Comparison of ENCODE assay signal across 8 cellular contexts in the genomic region with DNA sequence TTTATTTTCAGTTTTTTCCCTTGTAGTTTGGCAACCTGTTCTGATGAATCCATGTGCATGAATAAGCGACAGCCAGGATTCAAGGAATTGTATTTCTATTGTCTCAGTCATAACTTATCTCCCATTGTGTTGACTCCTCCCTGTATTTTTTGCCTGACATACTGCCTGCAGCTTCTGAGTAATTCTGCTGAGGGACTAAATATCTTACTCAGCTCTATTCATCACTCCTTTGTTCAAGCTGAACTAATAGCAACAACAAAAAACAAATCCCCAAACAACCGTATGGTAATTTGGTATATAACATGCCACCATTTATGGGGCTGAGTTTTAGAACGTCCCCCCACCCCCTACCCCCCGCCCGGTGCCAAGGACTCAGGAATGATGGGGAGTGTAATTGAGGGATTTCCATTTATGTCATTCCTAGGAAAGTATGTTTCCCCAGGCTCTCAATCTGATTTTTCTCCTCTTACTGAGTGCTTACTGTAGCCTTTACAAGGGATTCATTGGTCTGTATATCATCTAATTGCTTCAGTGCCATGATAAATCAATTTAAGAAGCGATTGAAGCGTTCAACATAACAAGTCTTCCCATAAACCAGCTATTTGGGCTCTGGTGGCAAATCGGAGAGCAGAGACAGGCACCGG. TPM values are rescaled to one million over a fixed set of nuclear protein-coding genes. Genes with fewer than 3 reads are reported as not detected.
DNase-seq lines count a peak whose midpoint lies in the region; ATAC-seq and TF ChIP-seq lines count a peak whose summit lies in the region.

No MANE protein-coding gene starts in this region.

- H3K4me3 ChIP-seq in Caco-2 (ENCODE audit: low read depth, low read length) (peak overlapping the region; percentile 54), choroid plexus epithelial cell (ENCODE audit: low read depth, low read length) (peak overlapping the region; percentile 61), muscle layer of duodenum (ENCODE audit: low read depth in 1 of 2, low read length in 2 of 2) (peak overlapping the region; percentile 68)

- H3K27ac Mint-ChIP-seq in Caco-2 (ENCODE audit: unreplicated experiment), result peak overlapping the region; percentile 68

- H3K27ac ChIP-seq in muscle layer of duodenum (ENCODE audit: low read length), result peak overlapping the region; percentile 79

- H3K4me3 Mint-ChIP-seq in Caco-2 (ENCODE audit: unreplicated experiment), result peak overlapping the region; percentile 75

- H3K9me3 ChIP-seq in Caco-2 (no peaks in the 10 kb centered on the region; the same call in 1 of the 2 replicates), muscle layer of duodenum (ENCODE audit: control insufficient read depth in 1 of 2, low read length in 2 of 2) (no peaks in the 10 kb centered on the region)

- CTCF ChIA-PET in Caco-2 (lab: Charles Lee), result interaction anchor here (0.6 to 3.6 kb wide), 11 partner anchors 10 to 423 kb away, joined by 3 to 15 read pairs (median 4); a partner anchor contains a TSS

- H3K4me1 Mint-ChIP-seq in Caco-2 (ENCODE audit: low read depth, unreplicated experiment), result no peaks in the 10 kb centered on the region

- no peaks in the 10 kb centered on the region for H3K27me3 Mint-ChIP-seq in Caco-2 (ENCODE audit: insufficient read depth, unreplicated experiment)

- no peak for ATAC-seq in GM21423 (IDR thresholded peaks at IDR 0.05; ENCODE audit: unreplicated experiment)

- H3K4me1 ChIP-seq in Caco-2, result no peaks in the 10 kb centered on the region
- H3K4me1 ChIP-seq in muscle layer of duodenum (ENCODE audit: control insufficient read depth in 1 of 2, insufficient read depth in 2 of 2, low read length in 2 of 2), result peaks cover 5 to 14% of the 10 kb centered on the region in 2 donors

- H3K27me3 ChIP-seq in Caco-2 (replicated peaks; ENCODE audit: control insufficient read depth, insufficient read depth, low read length), result no peaks in the 10 kb centered on the region
- H3K27me3 ChIP-seq in muscle layer of duodenum (ENCODE audit: low read depth, low read length), result no peaks in the 10 kb centered on the region

- POLR2A ChIA-PET in Caco-2 (lab: Charles Lee), result no interaction called here

- no peak for TF ChIP-seq CTCF in Caco-2 (IDR thresholded peaks at IDR 0.05; ENCODE audit: insufficient read depth in 1 of 2, low read depth in 1 of 2, low read length in 1 of 2, severe bottlenecking in 1 of 2, unreplicated experiment in 1 of 2)
- no peak for TF ChIP-seq CTCF in choroid plexus epithelial cell (conservative IDR thresholded peaks at IDR 0.05; ENCODE audit: low read depth, low read length)

- H3K36me3 Mint-ChIP-seq in Caco-2 (ENCODE audit: insufficient read depth, unreplicated experiment), result no peaks in the 10 kb centered on the region

- peaks cover 13% of the 10 kb centered on the region for H3K9me3 Mint-ChIP-seq in Caco-2 (ENCODE audit: unreplicated experiment)

- DNase-seq in Caco-2, result no peak
- peak; percentile 65 for DNase-seq in LHCN-M2 (ENCODE audit: low read depth)
- DNase-seq in choroid plexus epithelial cell (ENCODE audit: low read depth), result peak; percentile 38
- no peak for DNase-seq in HT-29 (ENCODE audit: low spot score)
- DNase-seq in activated CD4-positive, alpha-beta T cell treated with anti-CD3 and anti-CD28 coated beads for 48 hours, result no peak
- DNase-seq in D341Med (ENCODE audit: low spot score), result no peak

- H3K36me3 ChIP-seq in Caco-2 (ENCODE audit: control insufficient read depth, insufficient read depth, low read length) (no peaks in the 10 kb centered on the region; the same call in 1 of the 2 replicates), muscle layer of duodenum (ENCODE audit: control insufficient read depth in 1 of 2, insufficient read depth in 2 of 2, low read length in 2 of 2) (no peaks in the 10 kb centered on the region)

- intact Hi-C loops in Caco-2 (cut with micrococcal nuclease; ENCODE audit: unreplicated experiment), result loop anchor here (5.0 kb wide), 1 partner anchor 339 kb away; a partner anchor contains a TSS

- BruUV-seq in Caco-2 (replicated peaks; lab: Mats Ljungman, UMichigan), result no TSS peak

RNA-seq across cellular contexts. Expression of a gene that starts 40.9 kb away (rescaled TPM):
- total RNA-seq in Caco-2 (2022) (172 and 175 TPM in 2 replicates), LHCN-M2 (2014; rRNA removed) (87.4 and 87.7 TPM in 2 replicates)
- 52.1 TPM for polyA plus RNA-seq in LHCN-M2 (2012)
- 156 and 167 TPM in 2 replicates for total RNA-seq in HT-29 (2014; rRNA removed; shearing (Covaris generic))

RNA-seq across cellular contexts. Expression of a gene that starts 55.6 kb away (rescaled TPM):
- total RNA-seq in Caco-2 (2022) (7.4 and 8.8 TPM in 2 replicates), LHCN-M2 (2014; rRNA removed) (25.6 and 26.5 TPM in 2 replicates)
- 7.4 TPM for polyA plus RNA-seq in LHCN-M2 (2012)
- total RNA-seq in HT-29 (2014; rRNA removed; shearing (Covaris generic)), result 10.7 and 13.3 TPM in 2 replicates

Comparison
In these comparisons a context has a peak if more than half of its experiments do, and no peak if none do; other contexts are left out.
1. DNase-seq: peak in LHCN-M2 (single experiment) and choroid plexus epithelial cell (single experiment); none in Caco-2 (0 of 2), HT-29 (single experiment), activated CD4-positive, alpha-beta T cell treated with anti-CD3 and anti-CD28 coated beads for 48 hours (single experiment) and D341Med (single experiment).
2. Peak in every context shown above with its lines, with median percentiles within 50 percentile points of each other: H3K4me3 ChIP-seq.